Comparison of ENCODE assay signal across 8 cellular contexts in the genomic region with DNA sequence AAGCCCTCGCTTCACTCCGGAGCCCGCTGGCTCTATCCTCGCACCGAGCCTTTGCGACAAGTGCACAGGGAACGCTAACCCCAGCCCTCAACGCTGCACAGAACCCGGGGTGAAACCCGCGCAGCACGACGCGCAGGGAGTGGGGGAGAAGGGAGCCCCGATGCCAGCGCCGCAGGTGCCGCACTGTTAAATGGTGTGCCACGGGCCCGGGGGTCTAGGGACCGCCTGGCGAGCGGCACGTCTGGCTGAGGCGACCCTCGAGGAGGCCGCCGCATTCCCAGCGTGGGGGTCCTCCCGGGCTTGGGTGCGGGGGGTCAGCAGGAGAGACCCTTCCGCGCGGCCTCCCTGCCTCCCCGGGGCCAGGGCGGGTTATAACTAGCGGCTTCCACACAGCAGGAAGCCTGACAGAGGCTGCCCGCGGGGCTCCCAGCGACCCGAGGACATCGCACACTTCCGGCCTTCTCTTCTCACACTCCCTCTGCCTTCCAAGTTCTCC. TPM values are rescaled to one million over a fixed set of nuclear protein-coding genes. Genes with fewer than 3 reads are reported as not detected.
DNase-seq lines count a peak whose midpoint lies in the region; ATAC-seq, FAIRE-seq and TF ChIP-seq lines count a peak whose summit lies in the region.

No MANE protein-coding gene starts in this region.

- peak; percentile 56 for FAIRE-seq in GM18507 (lab: Jason Lieb, UNC)

- H3K27ac ChIP-seq in SU-DHL-6 (ENCODE audit: low read depth, low read length) = 0 out of 2 replicates have a peak overlapping the region, but pooled peaks have one; percentile 19
- H3K27ac ChIP-seq in mesendoderm (ENCODE audit: low read depth, low read length) = no peak overlapping the region
- H3K27ac ChIP-seq in testis = peak overlapping the region; percentile 73 to 81

- no peaks in the 10 kb centered on the region for H3K27me3 ChIP-seq in SU-DHL-6 (ENCODE audit: low read length)
- H3K27me3 ChIP-seq in mesendoderm (ENCODE audit: insufficient read depth, low read length, poor library complexity) = no peaks in the 10 kb centered on the region
- no peaks in the 10 kb centered on the region for H3K27me3 ChIP-seq in testis

- H3K4ac ChIP-seq in mesendoderm (ENCODE audit: low read depth, low read length) = peak overlapping the region; percentile 75

- no peak overlapping the region for H2BK120ac ChIP-seq in mesendoderm (ENCODE audit: low read depth, low read length)

- peak overlapping the region; percentile 51 for H3K4me3 ChIP-seq in SU-DHL-6 (ENCODE audit: insufficient read depth, low read length, poor library complexity, severe bottlenecking)
- H3K4me3 ChIP-seq in mesendoderm (ENCODE audit: low read length) = peak overlapping the region; percentile 17
- peak overlapping the region; percentile 62 to 76 for H3K4me3 ChIP-seq in testis

- peak overlapping the region; percentile 83 for H3K23ac ChIP-seq in mesendoderm (ENCODE audit: low read length)

- H3K9ac ChIP-seq in SU-DHL-6 (ENCODE audit: low read length) (peak overlapping the region; percentile 69), mesendoderm (ENCODE audit: low read length) (peak overlapping the region; percentile 80)

- H2BK15ac ChIP-seq in mesendoderm (replicated peaks; ENCODE audit: low read depth) = no peak overlapping the region

- H3K36me3 ChIP-seq in SU-DHL-6 (ENCODE audit: low read length) (no peaks in the 10 kb centered on the region), mesendoderm (ENCODE audit: control insufficient read depth, insufficient read depth, low read length) (no peaks in the 10 kb centered on the region), testis (ENCODE audit: low read depth, missing control alignments) (no peaks in the 10 kb centered on the region)

- H4K8ac ChIP-seq in mesendoderm (ENCODE audit: low read depth, low read length) = no peak overlapping the region

- no peaks in the 10 kb centered on the region for H3K79me2 ChIP-seq in SU-DHL-6 (ENCODE audit: insufficient read depth, low read length)
- H3K79me2 ChIP-seq in mesendoderm (ENCODE audit: control insufficient read depth, insufficient read depth, low read length) = no peaks in the 10 kb centered on the region

- no peak overlapping the region for H4K5ac ChIP-seq in mesendoderm (ENCODE audit: low read length)

- H3K4me2 ChIP-seq in SU-DHL-6 (ENCODE audit: low read depth, low read length, poor library complexity, severe bottlenecking) (peak overlapping the region; percentile 67), mesendoderm (ENCODE audit: low read length) (peak overlapping the region; percentile 76)

- H4K20me1 ChIP-seq in SU-DHL-6 (ENCODE audit: low read depth, low read length) = no peaks in the 10 kb centered on the region

- no peak overlapping the region for H2BK5ac ChIP-seq in mesendoderm (ENCODE audit: low read length)

- intact Hi-C loops in testis (cut with DNase I; ENCODE audit: low total_unique reads) = loop anchor here (5.0 kb wide), 1 partner anchor 141 kb away; no protein-coding TSS in a partner anchor

- no peak for TF ChIP-seq POLR2A in testis (IDR thresholded peaks at IDR 0.05)

- H3F3A ChIP-seq in SU-DHL-6 (ENCODE audit: insufficient read depth) = no peaks in the 10 kb centered on the region

- TF ChIP-seq CTCF in SU-DHL-6 (IDR thresholded peaks at IDR 0.05; ENCODE audit: insufficient read depth, low read length, poor library complexity, severe bottlenecking) = no peak
- TF ChIP-seq CTCF in testis (IDR thresholded peaks at IDR 0.05) = no peak

- H3K56ac ChIP-seq in mesendoderm (ENCODE audit: low read length) = peak overlapping the region; percentile 93

- H2AFZ ChIP-seq in SU-DHL-6 (ENCODE audit: low read depth, low read length, severe bottlenecking) = peak overlapping the region; percentile 79

- H3K79me1 ChIP-seq in mesendoderm (ENCODE audit: low read length) = no peaks in the 10 kb centered on the region

- peak; percentile 16 for ATAC-seq in HG02798 (IDR thresholded peaks at IDR 0.05; ENCODE audit: poor library complexity, unreplicated experiment)

- no CpG with 5 or more reads among the region's 43 CpGs for WGBS in mesendoderm (ENCODE audit: extremely low coverage, insufficient coverage, low lambda C conversion rate)
- 1% methylated on average over 15 to 43 of the region's 43 CpGs for WGBS in testis, 2 donors

- no peak for DNase-seq in GM18507 (ENCODE audit: extremely low spot score, insufficient read length, low read depth)
- DNase-seq in central memory CD4-positive, alpha-beta T cell = peak; percentile 50
- DNase-seq in mesendoderm = peak; percentile 50
- peak; percentile 46 for DNase-seq in testis
- DNase-seq in DMS79 treated with DMSO at 0.1 percent for 48 hours (lab: John Stamatoyannopoulos, UW) = no peak
- DNase-seq in NCI-H524 (lab: John Stamatoyannopoulos, UW) = no peak

- H3K18ac ChIP-seq in mesendoderm (ENCODE audit: low read length) = peak overlapping the region; percentile 34

- H3K4me1 ChIP-seq in mesendoderm (ENCODE audit: control insufficient read depth, low read depth, low read length) (peaks cover 5% of the 10 kb centered on the region), testis (peaks cover 5% of the 10 kb centered on the region)

- no peaks in the 10 kb centered on the region for H3K9me2 ChIP-seq in SU-DHL-6 (replicated peaks; ENCODE audit: insufficient read depth, low read length)

- no peaks in the 10 kb centered on the region for H3K9me3 ChIP-seq in SU-DHL-6 (ENCODE audit: insufficient read depth, low read length)
- H3K9me3 ChIP-seq in testis = no peaks in the 10 kb centered on the region

- no peak overlapping the region for H2AK5ac ChIP-seq in mesendoderm (ENCODE audit: low read length)

RNA-seq across cellular contexts. Expression of a gene that starts 23.8 kb away (rescaled TPM):
- not detected for polyA plus RNA-seq in mesendoderm (2013, experiment 1 of 2)
- 0.04 TPM for polyA plus RNA-seq in mesendoderm (2013, experiment 2 of 2)
- under 1 TPM; 0.39 to 0.43 TPM for total RNA-seq in testis
- 0.96 TPM for polyA plus RNA-seq in testis (ENCODE audit: insufficient read depth, low read depth, low replicate concordance)

Comparison
In these comparisons a context has a peak if more than half of its experiments do, and no peak if none do; other contexts are left out.
1. DNase-seq: peak in central memory CD4-positive, alpha-beta T cell (single experiment), mesendoderm (single experiment) and testis (single experiment); none in GM18507 (single experiment), DMS79 treated with DMSO at 0.1 percent for 48 hours (single experiment) and NCI-H524 (0 of 2).
2. H3K4me3 ChIP-seq: peak in every context shown above with its lines; median percentile 69 in testis; 51 in SU-DHL-6; 17 in mesendoderm.